In genomic region chr11:107172996-107173395, GRCh38 we compare ENCODE assay signal across 35 cellular contexts.
"Had no signal": no experiment of that assay in that cellular context is flagged by ENCODE, and none has a peak within 500 bp of the region (broad histone marks: within the 10 kb centered on the region; RNA-seq: fewer than 3 reads in every experiment).

No MANE protein-coding gene starts in this region.

- ATAC-seq: activated CD8-positive, alpha-beta T cell treated with anti-CD3 and anti-CD28 coated beads for 36 hours; activated T-cell treated with anti-CD3 and anti-CD28 coated beads, Interleukin-2, amount 50 U/mL, for 72 hours; activated T-helper 17 cell treated with anti-CD3 and anti-CD28 coated beads, Interleukin-2, amount 50 U/mL, for 72 hours; PC-3; Right ventricle myocardium inferior; SK-N-SH treated with all-trans-retinoic acid at 6 μM for 48 hours; T-cell; T-helper 17 cell had no signal

- H3K27me3 Mint-ChIP-seq: activated CD8-positive, alpha-beta T cell treated with anti-CD3 and anti-CD28 coated beads for 36 hours; activated naive CD8-positive, alpha-beta T cell treated with anti-CD3 and anti-CD28 coated beads for 36 hours; activated T-helper 17 cell treated with anti-CD3 and anti-CD28 coated beads, Interleukin-2, amount 50 U/mL, for 72 hours; T-cell; T-helper 17 cell had no signal

- H3K36me3 Mint-ChIP-seq: activated naive CD8-positive, alpha-beta T cell treated with anti-CD3 and anti-CD28 coated beads for 36 hours; T-cell had no signal

- H3K9ac ChIP-seq: KMS-11 had no signal

- DNase-seq: activated CD4-positive, alpha-beta T cell treated with anti-CD3 and anti-CD28 coated beads for 1 hour; activated CD4-positive, alpha-beta T cell treated with anti-CD3 and anti-CD28 coated beads for 48 hours; activated CD4-positive, CD25-positive, alpha-beta regulatory T cell; activated CD8-positive, alpha-beta T cell treated with anti-CD3 and anti-CD28 coated beads for 36 hours; activated effector memory CD4-positive, alpha-beta T cell treated with anti-CD3 and anti-CD28 coated beads, Interleukin-2, amount 50 U/mL, for 16 hours; activated naive CD4-positive, alpha-beta T cell; activated naive CD4-positive, alpha-beta T cell treated with anti-CD3 and anti-CD28 coated beads, Interleukin-2, amount 50 U/mL, for 16 hours; activated naive CD8-positive, alpha-beta T cell treated with anti-CD3 and anti-CD28 coated beads for 36 hours; activated T-cell treated with anti-CD3 and anti-CD28 coated beads, Interleukin-2, amount 50 U/mL, for 1 hour; activated T-cell treated with anti-CD3 and anti-CD28 coated beads, Interleukin-2, amount 50 U/mL, for 72 hours; amniotic stem cell; aorta; brain microvascular endothelial cell; caudate nucleus; cerebellar nuclear complex; MM.1S; NCI-H1092; NCI-H1436 treated with DMSO at 0.1 percent for 48 hours; NCI-H1694 treated with DMSO at 0.1 percent for 48 hours; NCI-H2029; NCI-H510A; NCI-H526; NCI-H748 treated with DMSO at 0.1 percent for 48 hours; NK-92 treated with Interleukin-12 subunit alpha and Interleukin-12 subunit beta, amount 100 ng/mL, for 24 hours; PC-3; Peyer's patch; RPMI8226; SIG-M5; T-cell; T-helper 17 cell had no signal

- H3K9me3 ChIP-seq: Peyer's patch had no signal

- H3K4me3 Mint-ChIP-seq: activated CD8-positive, alpha-beta T cell treated with anti-CD3 and anti-CD28 coated beads for 36 hours; activated naive CD8-positive, alpha-beta T cell treated with anti-CD3 and anti-CD28 coated beads for 36 hours; activated T-cell treated with anti-CD3 and anti-CD28 coated beads, Interleukin-2, amount 50 U/mL, for 72 hours; activated T-helper 17 cell treated with anti-CD3 and anti-CD28 coated beads, Interleukin-2, amount 50 U/mL, for 72 hours; T-cell; T-helper 17 cell had no signal

- H3K36me3 ChIP-seq: brain microvascular endothelial cell, Peyer's patch had no signal

- H3K4me2 ChIP-seq: KMS-11 had no signal

- H3K4me3 ChIP-seq: Peyer's patch had no signal

- H3K4me1 ChIP-seq: Peyer's patch had no signal

- H3K27ac Mint-ChIP-seq: activated CD8-positive, alpha-beta T cell treated with anti-CD3 and anti-CD28 coated beads for 36 hours; activated naive CD8-positive, alpha-beta T cell treated with anti-CD3 and anti-CD28 coated beads for 36 hours; activated T-cell treated with anti-CD3 and anti-CD28 coated beads, Interleukin-2, amount 50 U/mL, for 72 hours; activated T-helper 17 cell treated with anti-CD3 and anti-CD28 coated beads, Interleukin-2, amount 50 U/mL, for 72 hours; T-cell; T-helper 17 cell had no signal

- H3K27ac ChIP-seq: brain microvascular endothelial cell, KMS-11, Peyer's patch, VCaP had no signal

- H3K4me1 Mint-ChIP-seq: activated naive CD8-positive, alpha-beta T cell treated with anti-CD3 and anti-CD28 coated beads for 36 hours; activated T-helper 17 cell treated with anti-CD3 and anti-CD28 coated beads, Interleukin-2, amount 50 U/mL, for 72 hours; T-cell; T-helper 17 cell had no signal

- H3K27me3 ChIP-seq: brain microvascular endothelial cell, Peyer's patch had no signal
